In genomic region chr5:50675385-50675784, GRCh38 we compare ENCODE assay signal across 28 cellular contexts.
"Had no signal": no experiment of that assay in that cellular context is flagged by ENCODE, and none has a peak within 500 bp of the region (broad histone marks: within the 10 kb centered on the region; RNA-seq: fewer than 3 reads in every experiment).

No MANE protein-coding gene starts in this region.

- H3K27ac ChIP-seq: dorsolateral prefrontal cortex, epithelial cell of prostate, heart right ventricle, lower lobe of right lung, ovary, psoas muscle, skin epidermis, spleen, thoracic aorta, transverse colon, vagina had no signal

- H3K27me3 ChIP-seq: dorsolateral prefrontal cortex, heart right ventricle, ovary, spleen, transverse colon, vagina had no signal

- ATAC-seq: esophagus mucosa; heart right ventricle; left ventricle myocardium superior; lower lobe of right lung; naive thymus-derived CD8-positive, alpha-beta T cell; psoas muscle; right cardiac atrium; stimulated activated naive B cell treated with anti-CD40 and anti-IgM and Interleukin-4, amounts not matched to agents 10 μg/mL and 1 μg/mL and 100 μg/mL, for 72 hours had no signal

- H3K9me3 ChIP-seq: heart right ventricle, lower lobe of right lung, ovary, psoas muscle, spleen, thoracic aorta, transverse colon, vagina had no signal

- H3K4me3 ChIP-seq: dorsolateral prefrontal cortex, heart right ventricle, lower lobe of right lung, ovary, psoas muscle, skin epidermis, transverse colon, vagina had no signal

- H3K27me3 Mint-ChIP-seq: naive thymus-derived CD8-positive, alpha-beta T cell; stimulated activated naive B cell treated with anti-CD40 and anti-IgM and Interleukin-4, amounts not matched to agents 10 μg/mL and 1 μg/mL and 100 μg/mL, for 72 hours; stimulated activated naive CD8-positive, alpha-beta T cell treated with anti-CD3 and anti-CD28 coated beads, Interleukin-15, Interleukin-2, amounts not matched to agents 100 ng/mL and 50 ng/mL, for 24 hours had no signal

- H3K4me3 Mint-ChIP-seq: endodermal cell, nephron progenitor cell had no signal

- H3K27ac Mint-ChIP-seq: endodermal cell, nephron progenitor cell had no signal

- DNase-seq: dorsolateral prefrontal cortex; effector CD4-positive, alpha-beta T cell; endodermal cell; foreskin fibroblast; glutamatergic neuron; heart right ventricle; hippocampal formation; left ventricle myocardium superior; lower lobe of right lung; naive thymus-derived CD8-positive, alpha-beta T cell; nephron progenitor cell; occipital lobe; ovary; posterior cingulate gyrus; psoas muscle; right cardiac atrium; spleen; stimulated activated CD4-positive, alpha-beta T cell treated with anti-CD3 and anti-CD28 coated beads, Interleukin-4, amount 100 ng/mL, for 4 hours; stimulated activated naive B cell treated with anti-CD40 and anti-IgM and Interleukin-4, amounts not matched to agents 10 μg/mL and 1 μg/mL and 100 μg/mL, for 72 hours; transverse colon had no signal

- FAIRE-seq: colon, keratinocyte had no signal

- H3K4me1 ChIP-seq: psoas muscle had no signal

- H3K9me3 Mint-ChIP-seq: endodermal cell; naive thymus-derived CD8-positive, alpha-beta T cell; stimulated activated naive CD8-positive, alpha-beta T cell treated with anti-CD3 and anti-CD28 coated beads, Interleukin-15, Interleukin-2, amounts not matched to agents 100 ng/mL and 50 ng/mL, for 24 hours had no signal

- H3K36me3 ChIP-seq: heart right ventricle, lower lobe of right lung, ovary, thoracic aorta, transverse colon, vagina had no signal
